Comparison of ENCODE assay signal across 8 cellular contexts in genomic region chr1:223683586-223684487, GRCh38.
DNase-seq lines count a peak whose midpoint lies in the region.

No MANE protein-coding gene starts in this region.

- in situ Hi-C loops in T47D (cut with HindIII; ENCODE audit: low pct_unique_long_range_greater_than_20kb, low sequenced_read_pairs): no loop called here

- no peaks in the 10 kb centered on the region for H3K9me3 Mint-ChIP-seq in T-helper 2 cell treated with Interferon-gamma antibody and Interleukin-4, amounts not matched to agents 5 μg/mL and 100 μg/mL, for 36 hours

- DNase-seq in T-helper 2 cell: peak in 4 of 5 experiments; percentile 20 to 37 (median 31)
- no peak for DNase-seq in T-helper 2 cell treated with Interferon-gamma antibody and Interleukin-4, amounts not matched to agents 5 μg/mL and 100 μg/mL, for 36 hours (ENCODE audit: low spot score)
- DNase-seq in NCI-H1436 treated with DMSO at 0.1 percent for 48 hours (lab: John Stamatoyannopoulos, UW): peak; percentile 70
- DNase-seq in T-helper 22 cell (ENCODE audit: low read depth): peak; percentile 18
- DNase-seq in T47D (ENCODE audit: low read depth in 1 of 2, low spot score in 1 of 2): peak; percentile 55 to 84
- DNase-seq in left kidney (ENCODE audit: low read depth, low spot score): peak; percentile 92
- DNase-seq in stimulated activated CD8-positive, alpha-beta memory T cell treated with anti-CD3 and anti-CD28 coated beads, Interleukin-12 subunit alpha, Interleukin-12 subunit beta, amount 100 ng/mL, for 4 hours (ENCODE audit: low read depth): peak; percentile 13
- no peak for DNase-seq in cerebellar nuclear complex (lab: John Stamatoyannopoulos, UW)

- H3K27ac Mint-ChIP-seq in T-helper 2 cell treated with Interferon-gamma antibody and Interleukin-4, amounts not matched to agents 5 μg/mL and 100 μg/mL, for 36 hours: no peak overlapping the region

- H3K36me3 Mint-ChIP-seq in T-helper 2 cell treated with Interferon-gamma antibody and Interleukin-4, amounts not matched to agents 5 μg/mL and 100 μg/mL, for 36 hours (ENCODE audit: low read depth): no peaks in the 10 kb centered on the region

- no peaks in the 10 kb centered on the region for H3K4me1 Mint-ChIP-seq in T-helper 2 cell treated with Interferon-gamma antibody and Interleukin-4, amounts not matched to agents 5 μg/mL and 100 μg/mL, for 36 hours (ENCODE audit: low read depth)

- H3K27me3 Mint-ChIP-seq in T-helper 2 cell treated with Interferon-gamma antibody and Interleukin-4, amounts not matched to agents 5 μg/mL and 100 μg/mL, for 36 hours (ENCODE audit: low read depth): peaks cover 24% of the 10 kb centered on the region

- no peak overlapping the region for H3K4me3 Mint-ChIP-seq in T-helper 2 cell treated with Interferon-gamma antibody and Interleukin-4, amounts not matched to agents 5 μg/mL and 100 μg/mL, for 36 hours

Comparison
In these comparisons a context has a peak if more than half of its experiments do, and no peak if none do; other contexts are left out.
1. DNase-seq: peak in T-helper 2 cell (4 of 5), NCI-H1436 treated with DMSO at 0.1 percent for 48 hours (single experiment), T-helper 22 cell (single experiment), T47D (2 of 2), left kidney (single experiment) and stimulated activated CD8-positive, alpha-beta memory T cell treated with anti-CD3 and anti-CD28 coated beads, Interleukin-12 subunit alpha, Interleukin-12 subunit beta, amount 100 ng/mL, for 4 hours (single experiment); none in T-helper 2 cell treated with Interferon-gamma antibody and Interleukin-4, amounts not matched to agents 5 μg/mL and 100 μg/mL, for 36 hours (single experiment) and cerebellar nuclear complex (0 of 2).